In the genomic region with DNA sequence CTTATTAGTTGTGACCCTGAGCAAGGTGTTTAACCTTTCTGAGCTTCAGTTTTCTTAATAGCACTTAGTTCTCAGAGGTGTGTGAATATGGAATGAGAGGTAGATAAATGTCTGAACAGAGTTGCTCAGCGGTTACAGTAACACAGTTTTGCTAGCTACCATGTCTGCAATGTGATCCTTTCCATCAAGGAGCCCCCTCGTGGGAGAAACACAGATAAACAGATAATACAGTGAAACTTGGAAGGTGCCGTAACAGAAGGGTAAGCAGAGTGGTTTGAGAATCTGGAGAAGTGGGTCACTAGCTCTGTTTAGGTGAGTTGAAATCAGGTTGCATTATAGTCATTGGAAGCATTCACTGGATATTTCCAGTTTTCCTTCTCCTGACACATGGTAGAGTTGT, we compare ENCODE assay signal across 19 cellular contexts. TPM values are rescaled to one million over a fixed set of nuclear protein-coding genes. Genes with fewer than 3 reads are reported as not detected.
DNase-seq lines count a peak whose midpoint lies in the region; ATAC-seq and TF ChIP-seq lines count a peak whose summit lies in the region.
"Had no signal": no experiment of that assay in that cellular context is flagged by ENCODE, and none has a peak within 500 bp of the region (broad histone marks: within the 10 kb centered on the region; RNA-seq: fewer than 3 reads in every experiment).

No MANE protein-coding gene starts in this region.

- no peaks in the 10 kb centered on the region for H3K27me3 ChIP-seq in brain microvascular endothelial cell (replicated peaks)

- no peaks in the 10 kb centered on the region for H3K36me3 ChIP-seq in brain microvascular endothelial cell (replicated peaks)

- no peak overlapping the region for H3K27ac ChIP-seq in brain microvascular endothelial cell
- H3K27ac ChIP-seq: KMS-11, psoas muscle had no signal

- DNase-seq in NCI-H146 (lab: John Stamatoyannopoulos, UW), result peak; percentile 22
- no peak for DNase-seq in NCI-H146 treated with DMSO at 0.1 percent for 48 hours (lab: John Stamatoyannopoulos, UW; ENCODE audit: unreplicated experiment)
- DNase-seq in NB4 (ENCODE audit: low read depth), result peak; percentile 65
- DNase-seq in brain microvascular endothelial cell, result no peak
- DNase-seq in lung microvascular endothelial cell (ENCODE audit: low read depth in 2 of 2), result peak; percentile 6 to 15
- no peak for DNase-seq in HK-2 (ENCODE audit: unreplicated experiment)
- DNase-seq in A172 (ENCODE audit: low spot score), result no peak
- DNase-seq: activated CD4-positive, CD25-positive, alpha-beta regulatory T cell; amygdala; DMS79; NCI-H187; NCI-H510A treated with DMSO at 0.1 percent for 48 hours; psoas muscle; stimulated activated naive CD8-positive, alpha-beta T cell treated with anti-CD3 and anti-CD28 coated beads, Interleukin-15, amount 100 ng/mL, for 72 hours; T-helper 2 cell had no signal

- in situ Hi-C loops in brain microvascular endothelial cell (cut with HindIII; ENCODE audit: low pct_ligation_motif_present, low sequenced_read_pairs), result no loop called here

- no peak for ATAC-seq in GM18909 (IDR thresholded peaks at IDR 0.05; ENCODE audit: poor library complexity, unreplicated experiment)
- ATAC-seq: natural killer cell treated with Interleukin-12 subunit alpha and Interleukin-12 subunit beta and Interleukin-15 and Interleukin-18, amount 100 ng/mL, for 72 hours; psoas muscle; stimulated activated naive CD8-positive, alpha-beta T cell treated with anti-CD3 and anti-CD28 coated beads, Interleukin-15, amount 100 ng/mL, for 72 hours had no signal

- TF ChIP-seq CTCF in NB4 (IDR thresholded peaks at IDR 0.05; ENCODE audit: low read depth, low read length) (peak; percentile 17), brain microvascular endothelial cell (IDR thresholded peaks at IDR 0.05; ENCODE audit: low read depth, low read length, missing control alignments) (peak; percentile 37)

- TF ChIP-seq POLR2A in NB4 (IDR thresholded peaks at IDR 0.05; ENCODE audit: extremely low read depth, insufficient read length), result no peak

- H3K4me3 ChIP-seq in NB4 (ENCODE audit: low read depth, low read length) (no peak overlapping the region), brain microvascular endothelial cell (ENCODE audit: low read depth, low read length) (no peak overlapping the region)
- H3K4me3 ChIP-seq: lung, psoas muscle had no signal

RNA-seq across cellular contexts. Expression of a gene that starts 38.9 kb away (rescaled TPM):
- 0.65 and 1.4 TPM in 2 replicates for total RNA-seq in lung microvascular endothelial cell
- total RNA-seq in A172 (2014; rRNA removed; shearing (Covaris generic)), result 1.4 and 2.3 TPM in 2 replicates

Comparison
In these comparisons a context has a peak if more than half of its experiments do, and no peak if none do; other contexts are left out.
1. DNase-seq: peak in NCI-H146 (single experiment), NB4 (single experiment) and lung microvascular endothelial cell (2 of 2); none in NCI-H146 treated with DMSO at 0.1 percent for 48 hours (single experiment), brain microvascular endothelial cell (single experiment), HK-2 (single experiment) and A172 (single experiment).